24 cellular contexts compared by ENCODE assay signal in genomic region chr3:57161915-57162314, GRCh38. TPM values are rescaled to one million over a fixed set of nuclear protein-coding genes. Genes with fewer than 3 reads are reported as not detected.
"Had no signal": no experiment of that assay in that cellular context is flagged by ENCODE, and none has a peak within 500 bp of the region (broad histone marks: within the 10 kb centered on the region; RNA-seq: fewer than 3 reads in every experiment).

No MANE protein-coding gene starts in this region.

- H3K27me3 ChIP-seq: brain microvascular endothelial cell, right atrium auricular region, tibial nerve had no signal

- H3K27ac Mint-ChIP-seq: activated CD4-positive, alpha-beta T cell treated with anti-CD3 and anti-CD28 coated beads, Interleukin-2, amount 10 ng/mL, durations not matched to agents 7 days and 5 days; activated CD8-positive, alpha-beta T cell treated with anti-CD3 and anti-CD28 coated beads, Interleukin-2, amount 10 ng/mL, durations not matched to agents 7 days and 5 days; activated naive CD4-positive, alpha-beta T cell treated with anti-CD3 and anti-CD28 coated beads for 36 hours; activated T-cell treated with anti-CD3 and anti-CD28 coated beads, Interleukin-2, amount 50 U/mL, for 24 hours; activated T-helper 2 cell treated with anti-CD3 and anti-CD28 coated beads, Interferon-gamma antibody, Interleukin-2, Interleukin-4, amounts not matched to agents 10 μg/mL and 5 μg/mL and 100 μg/mL, durations not matched to agents 14 hours and 24 hours and 36 hours had no signal

- ATAC-seq: activated CD4-positive, CD25-positive, alpha-beta regulatory T cell treated with anti-CD3 and anti-CD28 coated beads, Interleukin-2, amount 50 U/mL, for 24 hours; activated CD8-positive, alpha-beta T cell treated with anti-CD3 and anti-CD28 coated beads, Interleukin-2, amount 10 ng/mL, durations not matched to agents 7 days and 5 days; heart left ventricle; lower lobe of right lung; stimulated activated naive CD8-positive, alpha-beta T cell treated with anti-CD3 and anti-CD28 coated beads, Interleukin-15, Interleukin-2, amounts not matched to agents 100 U/mL and 50 U/mL, for 24 hours had no signal

- H3K9me3 ChIP-seq: colonic mucosa, heart left ventricle, lower lobe of right lung, prostate gland, right atrium auricular region, tibial nerve had no signal

- FAIRE-seq: frontal cortex, islet of Langerhans had no signal

- H3K4me3 Mint-ChIP-seq: activated CD4-positive, alpha-beta T cell treated with anti-CD3 and anti-CD28 coated beads, Interleukin-2, amount 10 ng/mL, durations not matched to agents 7 days and 5 days; activated CD8-positive, alpha-beta T cell treated with anti-CD3 and anti-CD28 coated beads, Interleukin-2, amount 10 ng/mL, durations not matched to agents 7 days and 5 days; activated naive CD4-positive, alpha-beta T cell treated with anti-CD3 and anti-CD28 coated beads for 36 hours; activated T-cell treated with anti-CD3 and anti-CD28 coated beads, Interleukin-2, amount 50 U/mL, for 24 hours; central memory CD8-positive, alpha-beta T cell had no signal

- H3K36me3 Mint-ChIP-seq: mesothelial cell of epicardium had no signal

- DNase-seq: activated CD4-positive, alpha-beta T cell treated with anti-CD3 and anti-CD28 coated beads, Interleukin-2, amount 10 ng/mL, durations not matched to agents 7 days and 5 days; activated CD8-positive, alpha-beta T cell treated with anti-CD3 and anti-CD28 coated beads, Interleukin-2, amount 10 ng/mL, durations not matched to agents 7 days and 5 days; activated naive CD4-positive, alpha-beta T cell treated with anti-CD3 and anti-CD28 coated beads for 36 hours; activated T-cell treated with anti-CD3 and anti-CD28 coated beads, Interleukin-2, amount 50 U/mL, for 24 hours; brain microvascular endothelial cell; colonic mucosa; erythroblast; heart left ventricle; left colon; lower lobe of right lung; stimulated activated naive CD8-positive, alpha-beta T cell treated with anti-CD3 and anti-CD28 coated beads, Interleukin-15, Interleukin-2, amounts not matched to agents 100 U/mL and 50 U/mL, for 24 hours; substantia nigra; T1000 had no signal

- H3K27ac ChIP-seq: brain microvascular endothelial cell, colonic mucosa, lower lobe of right lung, prostate gland, right atrium auricular region, tibial nerve had no signal

- H3K36me3 ChIP-seq: brain microvascular endothelial cell, colonic mucosa, heart left ventricle, lower lobe of right lung, prostate gland, right atrium auricular region, tibial nerve had no signal

- H3K9me3 Mint-ChIP-seq: activated CD4-positive, alpha-beta T cell treated with anti-CD3 and anti-CD28 coated beads, Interleukin-2, amount 10 ng/mL, durations not matched to agents 7 days and 5 days; activated naive CD4-positive, alpha-beta T cell treated with anti-CD3 and anti-CD28 coated beads for 36 hours; activated T-cell treated with anti-CD3 and anti-CD28 coated beads, Interleukin-2, amount 50 U/mL, for 24 hours; activated T-helper 2 cell treated with anti-CD3 and anti-CD28 coated beads, Interferon-gamma antibody, Interleukin-2, Interleukin-4, amounts not matched to agents 10 μg/mL and 5 μg/mL and 100 μg/mL, durations not matched to agents 14 hours and 24 hours and 36 hours; central memory CD8-positive, alpha-beta T cell; mesothelial cell of epicardium had no signal

- H3K4me3 ChIP-seq: colonic mucosa, heart left ventricle, lower lobe of right lung, prostate gland, right atrium auricular region, tibial nerve had no signal

RNA-seq across cellular contexts. Expression of gene IL17RD, which starts 3.2 kb away (rescaled TPM):
- total RNA-seq: activated CD4-positive, alpha-beta T cell treated with anti-CD3 and anti-CD28 coated beads, Interleukin-2, amount 10 ng/mL, durations not matched to agents 7 days and 5 days; activated CD8-positive, alpha-beta T cell treated with anti-CD3 and anti-CD28 coated beads, Interleukin-2, amount 10 ng/mL, durations not matched to agents 7 days and 5 days; T-helper 1 cell treated with Interleukin-12 subunit alpha and Interleukin-12 subunit beta and Interleukin-4 antibody, amounts not matched to agents 30 ng/mL and 1 ng/mL, for 36 hours had no signal

RNA-seq across cellular contexts. Expression of gene HESX1, which starts 37.9 kb away (rescaled TPM):
- total RNA-seq: frontal cortex, skeletal muscle tissue had no signal
